Comparison of ENCODE assay signal across 1 cellular context in the genomic region with DNA sequence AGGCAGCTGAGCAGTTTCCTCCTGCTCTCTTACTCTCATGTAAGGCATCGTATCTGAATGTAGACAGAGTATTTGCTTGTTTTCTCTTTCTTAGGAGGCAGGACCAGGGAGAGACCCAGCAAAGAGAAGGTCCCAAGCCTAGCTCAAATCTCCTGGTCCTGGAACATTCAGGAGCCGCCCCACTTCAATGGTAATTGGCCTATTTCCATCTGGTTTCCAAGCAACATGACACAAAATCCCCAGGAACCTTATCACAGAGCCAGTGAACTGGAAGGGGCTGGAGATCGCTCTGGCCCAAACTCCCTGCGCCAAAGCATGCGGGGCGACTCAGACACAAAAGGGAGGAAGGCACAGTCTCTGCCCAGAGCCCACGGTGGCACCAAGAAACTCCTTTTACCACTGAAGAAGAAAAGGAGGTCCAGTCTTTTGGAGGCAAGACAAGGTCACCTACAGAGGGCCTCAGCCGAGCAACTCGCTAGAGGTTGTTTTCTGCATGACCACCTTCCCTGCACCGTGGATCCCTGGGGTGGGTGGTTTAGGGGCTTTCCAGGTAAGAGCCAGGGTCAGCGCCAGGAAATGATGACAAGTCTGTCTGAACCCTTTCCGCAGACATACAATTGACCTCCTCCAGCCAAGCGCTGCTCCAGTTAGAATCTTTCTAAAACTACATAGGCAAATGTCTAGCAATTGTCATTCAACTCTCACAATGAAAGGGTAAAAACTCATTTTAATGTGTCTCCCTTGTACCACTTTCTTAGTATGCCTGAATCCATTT.
TF ChIP-seq lines count a peak whose summit lies in the region.

No MANE protein-coding gene starts in this region.

TF ChIP-seq in GM12878, 131 proteins besides CTCF, POLR2A, EP300 and RAD21 (continued from another document and continues in another):
- TF ChIP-seq MYC (IDR thresholded peaks at IDR 0.05; ENCODE audit: insufficient read depth, insufficient read length, insufficient replicate concordance, low read length, severe bottlenecking) (no peak), HDAC2 (IDR thresholded peaks at IDR 0.05) (no peak), SRF (IDR thresholded peaks at IDR 0.05; ENCODE audit: low read depth in 2 of 2, low read length in 2 of 2) (no peak), YBX1 (IDR thresholded peaks at IDR 0.05) (no peak), SMAD5 (IDR thresholded peaks at IDR 0.05; ENCODE audit: low read depth) (no peak), MEF2A (IDR thresholded peaks at IDR 0.05; ENCODE audit: insufficient read depth, low read depth, low read length) (no peak), KAT2A (conservative IDR thresholded peaks at IDR 0.05; ENCODE audit: control insufficient read depth, low read depth, low read length) (no peak), HCFC1 (IDR thresholded peaks at IDR 0.05; ENCODE audit: low read length) (no peak), MAX (IDR thresholded peaks at IDR 0.05; ENCODE audit: low read depth, low read length) (no peak), IKZF2 (IDR thresholded peaks at IDR 0.05) (peak; percentile 50 to 53; a peak in 3 of 4 replicates), NKRF (conservative IDR thresholded peaks at IDR 0.05) (no peak), JUNB (IDR thresholded peaks at IDR 0.05) (no peak), SMARCA5 (IDR thresholded peaks at IDR 0.05) (no peak), BRCA1 (IDR thresholded peaks at IDR 0.05; ENCODE audit: low read depth, low read length) (no peak), MEF2B (IDR thresholded peaks at IDR 0.05; ENCODE audit: partially characterized antibody, poor library complexity, severe bottlenecking) (peak; percentile 55), TAF1 (IDR thresholded peaks at IDR 0.05; ENCODE audit: borderline replicate concordance, low read depth, low read length) (0 out of 2 replicates have a peak, but pooled peaks have one; percentile 14), GABPA (IDR thresholded peaks at IDR 0.05; ENCODE audit: low read depth) (no peak), POU2F2 (IDR thresholded peaks at IDR 0.05; ENCODE audit: borderline replicate concordance, low read depth, low read length) (peak; percentile 72; the same call in 1 of the 3 replicates), CBX5 (IDR thresholded peaks at IDR 0.05; ENCODE audit: low read depth) (no peak), TCF7 (IDR thresholded peaks at IDR 0.05; ENCODE audit: borderline replicate concordance) (no peak), RELA (IDR thresholded peaks at IDR 0.05; ENCODE audit: borderline replicate concordance, partially characterized antibody) (peak; percentile 92), ATF7 (IDR thresholded peaks at IDR 0.05; ENCODE audit: low read depth) (peak; percentile 36; the same call in 1 of the 2 replicates), RFX5 (IDR thresholded peaks at IDR 0.05; ENCODE audit: low read depth, low read length) (no peak), MTA2 (IDR thresholded peaks at IDR 0.05; ENCODE audit: low read depth) (no peak), POLR2AphosphoS2 (IDR thresholded peaks at IDR 0.05; ENCODE audit: low read depth, low read length) (peak; percentile 23; the same call in 1 of the 2 replicates), ZNF384 (IDR thresholded peaks at IDR 0.05; ENCODE audit: borderline replicate concordance, low read depth, low read length) (no peak), CEBPB (IDR thresholded peaks at IDR 0.05; ENCODE audit: borderline replicate concordance in 1 of 2, low read depth in 2 of 2, low read length in 2 of 2) (no peak), SUPT20H (IDR thresholded peaks at IDR 0.05; ENCODE audit: borderline replicate concordance, control insufficient read depth, low read depth, low read length) (no peak), IRF5 (IDR thresholded peaks at IDR 0.05; ENCODE audit: borderline replicate concordance) (no peak), ZNF622 (IDR thresholded peaks at IDR 0.05) (no peak), LARP7 (IDR thresholded peaks at IDR 0.05) (no peak), MYB (IDR thresholded peaks at IDR 0.05; ENCODE audit: borderline replicate concordance, low read depth, low read length) (0 out of 2 replicates have a peak, but pooled peaks have one; percentile 26), TBL1XR1 (IDR thresholded peaks at IDR 0.05; ENCODE audit: low read depth, low read length) (0 out of 2 replicates have a peak, but pooled peaks have one; percentile 37), SKIL (IDR thresholded peaks at IDR 0.05; ENCODE audit: low read depth, poor library complexity, severe bottlenecking) (peak; percentile 92), RUNX3 (IDR thresholded peaks at IDR 0.05; ENCODE audit: low read length) (peak; percentile 43; the same call in 1 of the 2 replicates), CHD2 (IDR thresholded peaks at IDR 0.05; ENCODE audit: borderline replicate concordance, low read depth, low read length) (peak; percentile 61), WRNIP1 (IDR thresholded peaks at IDR 0.05; ENCODE audit: borderline replicate concordance, low read depth, low read length) (0 out of 2 replicates have a peak, but pooled peaks have one; percentile 52), KDM1A (IDR thresholded peaks at IDR 0.05; ENCODE audit: borderline replicate concordance) (no peak), TCF12 (IDR thresholded peaks at IDR 0.05; ENCODE audit: low read depth, low read length) (peak; percentile 36; the same call in 1 of the 2 replicates)
- TF ChIP-seq, protein P1, sequence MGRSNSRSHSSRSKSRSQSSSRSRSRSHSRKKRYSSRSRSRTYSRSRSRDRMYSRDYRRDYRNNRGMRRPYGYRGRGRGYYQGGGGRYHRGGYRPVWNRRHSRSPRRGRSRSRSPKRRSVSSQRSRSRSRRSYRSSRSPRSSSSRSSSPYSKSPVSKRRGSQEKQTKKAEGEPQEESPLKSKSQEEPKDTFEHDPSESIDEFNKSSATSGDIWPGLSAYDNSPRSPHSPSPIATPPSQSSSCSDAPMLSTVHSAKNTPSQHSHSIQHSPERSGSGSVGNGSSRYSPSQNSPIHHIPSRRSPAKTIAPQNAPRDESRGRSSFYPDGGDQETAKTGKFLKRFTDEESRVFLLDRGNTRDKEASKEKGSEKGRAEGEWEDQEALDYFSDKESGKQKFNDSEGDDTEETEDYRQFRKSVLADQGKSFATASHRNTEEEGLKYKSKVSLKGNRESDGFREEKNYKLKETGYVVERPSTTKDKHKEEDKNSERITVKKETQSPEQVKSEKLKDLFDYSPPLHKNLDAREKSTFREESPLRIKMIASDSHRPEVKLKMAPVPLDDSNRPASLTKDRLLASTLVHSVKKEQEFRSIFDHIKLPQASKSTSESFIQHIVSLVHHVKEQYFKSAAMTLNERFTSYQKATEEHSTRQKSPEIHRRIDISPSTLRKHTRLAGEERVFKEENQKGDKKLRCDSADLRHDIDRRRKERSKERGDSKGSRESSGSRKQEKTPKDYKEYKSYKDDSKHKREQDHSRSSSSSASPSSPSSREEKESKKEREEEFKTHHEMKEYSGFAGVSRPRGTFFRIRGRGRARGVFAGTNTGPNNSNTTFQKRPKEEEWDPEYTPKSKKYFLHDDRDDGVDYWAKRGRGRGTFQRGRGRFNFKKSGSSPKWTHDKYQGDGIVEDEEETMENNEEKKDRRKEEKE (IDR thresholded peaks at IDR 0.05), result no peak
- TF ChIP-seq, protein P2, sequence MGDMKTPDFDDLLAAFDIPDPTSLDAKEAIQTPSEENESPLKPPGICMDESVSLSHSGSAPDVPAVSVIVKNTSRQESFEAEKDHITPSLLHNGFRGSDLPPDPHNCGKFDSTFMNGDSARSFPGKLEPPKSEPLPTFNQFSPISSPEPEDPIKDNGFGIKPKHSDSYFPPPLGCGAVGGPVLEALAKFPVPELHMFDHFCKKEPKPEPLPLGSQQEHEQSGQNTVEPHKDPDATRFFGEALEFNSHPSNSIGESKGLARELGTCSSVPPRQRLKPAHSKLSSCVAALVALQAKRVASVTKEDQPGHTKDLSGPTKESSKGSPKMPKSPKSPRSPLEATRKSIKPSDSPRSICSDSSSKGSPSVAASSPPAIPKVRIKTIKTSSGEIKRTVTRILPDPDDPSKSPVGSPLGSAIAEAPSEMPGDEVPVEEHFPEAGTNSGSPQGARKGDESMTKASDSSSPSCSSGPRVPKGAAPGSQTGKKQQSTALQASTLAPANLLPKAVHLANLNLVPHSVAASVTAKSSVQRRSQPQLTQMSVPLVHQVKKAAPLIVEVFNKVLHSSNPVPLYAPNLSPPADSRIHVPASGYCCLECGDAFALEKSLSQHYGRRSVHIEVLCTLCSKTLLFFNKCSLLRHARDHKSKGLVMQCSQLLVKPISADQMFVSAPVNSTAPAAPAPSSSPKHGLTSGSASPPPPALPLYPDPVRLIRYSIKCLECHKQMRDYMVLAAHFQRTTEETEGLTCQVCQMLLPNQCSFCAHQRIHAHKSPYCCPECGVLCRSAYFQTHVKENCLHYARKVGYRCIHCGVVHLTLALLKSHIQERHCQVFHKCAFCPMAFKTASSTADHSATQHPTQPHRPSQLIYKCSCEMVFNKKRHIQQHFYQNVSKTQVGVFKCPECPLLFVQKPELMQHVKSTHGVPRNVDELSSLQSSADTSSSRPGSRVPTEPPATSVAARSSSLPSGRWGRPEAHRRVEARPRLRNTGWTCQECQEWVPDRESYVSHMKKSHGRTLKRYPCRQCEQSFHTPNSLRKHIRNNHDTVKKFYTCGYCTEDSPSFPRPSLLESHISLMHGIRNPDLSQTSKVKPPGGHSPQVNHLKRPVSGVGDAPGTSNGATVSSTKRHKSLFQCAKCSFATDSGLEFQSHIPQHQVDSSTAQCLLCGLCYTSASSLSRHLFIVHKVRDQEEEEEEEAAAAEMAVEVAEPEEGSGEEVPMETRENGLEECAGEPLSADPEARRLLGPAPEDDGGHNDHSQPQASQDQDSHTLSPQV (IDR thresholded peaks at IDR 0.05), result peak; percentile 74; the same call in 1 of the 2 replicates
- TF ChIP-seq, protein P3, sequence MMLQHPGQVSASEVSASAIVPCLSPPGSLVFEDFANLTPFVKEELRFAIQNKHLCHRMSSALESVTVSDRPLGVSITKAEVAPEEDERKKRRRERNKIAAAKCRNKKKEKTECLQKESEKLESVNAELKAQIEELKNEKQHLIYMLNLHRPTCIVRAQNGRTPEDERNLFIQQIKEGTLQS (IDR thresholded peaks at IDR 0.05; ENCODE audit: borderline replicate concordance, extremely low read depth, low read depth, low read length), result no peak
- TF ChIP-seq, protein P4, sequence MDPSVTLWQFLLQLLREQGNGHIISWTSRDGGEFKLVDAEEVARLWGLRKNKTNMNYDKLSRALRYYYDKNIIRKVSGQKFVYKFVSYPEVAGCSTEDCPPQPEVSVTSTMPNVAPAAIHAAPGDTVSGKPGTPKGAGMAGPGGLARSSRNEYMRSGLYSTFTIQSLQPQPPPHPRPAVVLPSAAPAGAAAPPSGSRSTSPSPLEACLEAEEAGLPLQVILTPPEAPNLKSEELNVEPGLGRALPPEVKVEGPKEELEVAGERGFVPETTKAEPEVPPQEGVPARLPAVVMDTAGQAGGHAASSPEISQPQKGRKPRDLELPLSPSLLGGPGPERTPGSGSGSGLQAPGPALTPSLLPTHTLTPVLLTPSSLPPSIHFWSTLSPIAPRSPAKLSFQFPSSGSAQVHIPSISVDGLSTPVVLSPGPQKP (IDR thresholded peaks at IDR 0.05; ENCODE audit: low read depth, low read length), result no peak
